In the genomic region with DNA sequence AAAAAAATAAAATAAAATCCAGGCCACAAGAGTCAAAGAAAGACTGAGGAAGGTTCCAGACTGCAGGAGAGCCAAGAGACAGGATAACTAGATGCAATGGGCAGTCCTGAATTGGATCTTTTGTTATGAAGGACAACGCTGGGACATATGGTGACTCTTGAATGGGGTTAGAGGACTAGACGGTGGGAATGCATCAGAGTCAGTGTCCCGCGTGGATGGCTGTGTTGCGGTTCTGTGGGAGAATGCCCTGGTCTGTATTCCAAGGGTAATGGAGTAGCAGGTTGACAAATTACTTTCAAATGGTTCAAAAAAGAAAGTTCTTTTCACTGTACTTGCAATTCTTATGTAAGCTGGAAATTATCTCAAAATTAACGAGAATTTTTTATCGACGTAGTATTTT, we compare ENCODE assay signal across 12 cellular contexts. TPM values are rescaled to one million over a fixed set of nuclear protein-coding genes. Genes with fewer than 3 reads are reported as not detected.
DNase-seq lines count a peak whose midpoint lies in the region; TF ChIP-seq lines count a peak whose summit lies in the region.
"Had no signal": no experiment of that assay in that cellular context is flagged by ENCODE, and none has a peak within 500 bp of the region (broad histone marks: within the 10 kb centered on the region; RNA-seq: fewer than 3 reads in every experiment).

No MANE protein-coding gene starts in this region.

- H3K79me2 ChIP-seq in PC-9 (ENCODE audit: low read depth) (peaks cover 38% of the 10 kb centered on the region), parathyroid adenoma (peaks cover 42% of the 10 kb centered on the region)

- peaks cover 12% of the 10 kb centered on the region for H3K36me3 ChIP-seq in PC-9 (ENCODE audit: low read depth)
- H3K36me3 ChIP-seq in colonic mucosa: no peaks in the 10 kb centered on the region
- H3K36me3 ChIP-seq in parathyroid adenoma (ENCODE audit: control insufficient read depth, insufficient read depth, low read length): no peaks in the 10 kb centered on the region

- H3K9me2 ChIP-seq in PC-9 (ENCODE audit: insufficient read depth): no peaks in the 10 kb centered on the region

- peak overlapping the region; percentile 19 to 98 (median 97) for H3K27ac Mint-ChIP-seq in CD14-positive monocyte

- TF ChIP-seq CTCF in CD14-positive monocyte (IDR thresholded peaks at IDR 0.05) (no peak), PC-9 (conservative IDR thresholded peaks at IDR 0.05) (no peak), colonic mucosa (IDR thresholded peaks at IDR 0.05) (no peak), parathyroid adenoma (IDR thresholded peaks at IDR 0.05) (no peak)

- DNase-seq in CD14-positive monocyte (ENCODE audit: low spot score) (no peak), PC-9 (no peak), colonic mucosa (no peak), NCI-H146 treated with DMSO at 0.1 percent for 48 hours (lab: John Stamatoyannopoulos, UW; ENCODE audit: unreplicated experiment) (no peak), islet precursor cell (no peak), caudate nucleus (lab: John Stamatoyannopoulos, UW) (no peak), NCI-H748 (lab: John Stamatoyannopoulos, UW; ENCODE audit: unreplicated experiment) (no peak)
- DNase-seq: midbrain; stimulated activated CD4-positive, alpha-beta T cell treated with anti-CD3 and anti-CD28 coated beads, Interleukin-1b, Interleukin-23, amount 100 ng/mL, for 48 hours had no signal

- POLR2A ChIA-PET in PC-9 (lab: Charles Lee; ENCODE audit: unreplicated experiment): no interaction called here

- peak overlapping the region in 1 of 2 donors; percentile 7 for H3K4me3 Mint-ChIP-seq in CD14-positive monocyte

- peaks cover 64% of the 10 kb centered on the region for H3F3A ChIP-seq in PC-9 (ENCODE audit: insufficient read depth, low read depth)

- H3K27ac ChIP-seq in PC-9: peak overlapping the region; percentile 92
- peak overlapping the region; percentile 54 for H3K27ac ChIP-seq in colonic mucosa
- H3K27ac ChIP-seq in parathyroid adenoma: peak overlapping the region; percentile 82
- H3K27ac ChIP-seq in caudate nucleus (ENCODE audit: low read depth, low read length): no peak overlapping the region
- H3K27ac ChIP-seq: VCaP had no signal

- intact Hi-C loops in CD14-positive monocyte (cut with micrococcal nuclease) (no loop called here), PC-9 (cut with micrococcal nuclease; ENCODE audit: unreplicated experiment) (no loop called here), colonic mucosa (cut with DNase I) (no loop called here)

- no peaks in the 10 kb centered on the region for H3K9me3 Mint-ChIP-seq in CD14-positive monocyte

- peaks cover 63 to 67% of the 10 kb centered on the region in 2 donors for H3K36me3 Mint-ChIP-seq in CD14-positive monocyte

- H3K27me3 ChIP-seq in PC-9 (ENCODE audit: insufficient read depth, low read depth) (no peaks in the 10 kb centered on the region), colonic mucosa (no peaks in the 10 kb centered on the region), parathyroid adenoma (ENCODE audit: control insufficient read depth, insufficient read depth, low read length) (no peaks in the 10 kb centered on the region)

- BruUV-seq in PC-9 (replicated peaks; lab: Mats Ljungman, UMichigan): no TSS peak

- peaks cover 0 to 1% (median 0%) of the 10 kb centered on the region in 3 donors for H3K27me3 Mint-ChIP-seq in CD14-positive monocyte (ENCODE audit: low read depth in 3 of 3)

- H3K9me3 ChIP-seq in PC-9 (ENCODE audit: insufficient read depth, low read depth) (no peaks in the 10 kb centered on the region), colonic mucosa (no peaks in the 10 kb centered on the region), parathyroid adenoma (ENCODE audit: control insufficient read depth, low read length) (no peaks in the 10 kb centered on the region)

- H3K4me1 ChIP-seq in PC-9 (replicated peaks; ENCODE audit: insufficient read depth) (peaks cover 56% of the 10 kb centered on the region), colonic mucosa (peaks cover 11% of the 10 kb centered on the region), parathyroid adenoma (peaks cover 40% of the 10 kb centered on the region)

- peaks cover 50% of the 10 kb centered on the region for H3K4me1 Mint-ChIP-seq in CD14-positive monocyte

- H4K20me1 ChIP-seq in PC-9 (ENCODE audit: insufficient read depth): no peaks in the 10 kb centered on the region

- H3K4me3 ChIP-seq in PC-9 (no peak overlapping the region), colonic mucosa (no peak overlapping the region), parathyroid adenoma (ENCODE audit: low read depth, low read length) (no peak overlapping the region)

- CTCF ChIA-PET in PC-9 (lab: Charles Lee): interaction anchor here (1.4 kb wide), 1 partner anchor 74 kb away, joined by 3 read pairs; no protein-coding TSS in a partner anchor

- peak overlapping the region; percentile 62 for H3K4me2 ChIP-seq in PC-9
- H3K4me2 ChIP-seq in parathyroid adenoma (ENCODE audit: low read length): no peak overlapping the region

- H2AFZ ChIP-seq in PC-9 (no peak overlapping the region), parathyroid adenoma (no peak overlapping the region)

- H3K9ac ChIP-seq in colonic mucosa (ENCODE audit: low read depth in 2 of 2, low read length in 2 of 2) (no peak overlapping the region), parathyroid adenoma (no peak overlapping the region)

RNA-seq across cellular contexts. Expression of gene SSH1, which starts 20.1 kb away (rescaled TPM):
- polyA plus RNA-seq in CD14-positive monocyte: 1 to 10 TPM; 5.2 to 8.7 TPM
- total RNA-seq in PC-9 (2021) (54.5 and 62.1 TPM in 2 replicates), colonic mucosa (10 to 100 TPM; 22.5 to 29.1 TPM)

RNA-seq across cellular contexts. Expression of gene DAO, which starts 42.7 kb away (rescaled TPM):
- not detected for polyA plus RNA-seq in CD14-positive monocyte
- not detected in 2 replicates for total RNA-seq in PC-9 (2021)
- 1 to 10 TPM; 2.2 to 2.4 TPM for total RNA-seq in colonic mucosa
- total RNA-seq: fibroblast of villous mesenchyme had no signal
